1 cellular context compared by ENCODE assay signal in the genomic region with DNA sequence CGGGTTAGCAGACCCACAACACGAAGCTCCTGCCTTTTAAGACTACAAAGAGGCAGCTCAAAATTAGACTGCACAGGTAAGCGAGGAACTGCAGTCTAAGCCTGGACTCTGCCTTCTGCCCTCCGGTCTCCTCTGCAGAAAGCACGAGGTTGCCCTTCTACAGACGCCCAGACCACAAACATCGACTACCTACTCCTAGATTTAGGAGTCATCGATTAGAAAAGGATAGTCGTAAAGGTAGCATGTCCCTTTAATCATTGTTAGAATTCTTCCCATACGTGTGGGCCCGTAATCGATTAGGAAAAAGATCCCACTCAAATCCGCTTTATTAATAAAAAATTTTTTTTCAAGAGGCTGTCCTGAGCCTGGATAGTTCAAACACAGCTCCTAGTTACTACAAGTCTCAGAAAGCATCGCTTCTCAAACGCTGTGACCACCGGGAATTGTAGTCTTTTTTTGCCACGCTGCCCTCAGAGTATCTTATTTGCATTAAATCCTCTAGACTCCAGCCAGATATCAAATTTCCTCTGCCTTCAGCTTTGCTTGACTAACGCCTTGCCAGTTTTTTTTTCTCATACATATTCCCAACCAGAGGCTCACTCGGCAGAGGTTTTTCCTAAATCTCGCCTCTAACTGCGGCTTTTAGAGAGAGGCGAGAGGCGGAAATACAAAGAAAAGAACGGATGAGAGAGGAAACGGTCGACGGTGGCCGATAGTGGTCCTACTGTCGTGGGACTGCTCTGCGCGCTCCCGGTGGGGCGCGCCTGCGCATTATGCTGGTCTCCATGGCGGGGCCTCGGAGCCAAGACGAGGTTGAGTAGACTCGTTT.
TF ChIP-seq lines count a peak whose summit lies in the region.

A gene with protein sequence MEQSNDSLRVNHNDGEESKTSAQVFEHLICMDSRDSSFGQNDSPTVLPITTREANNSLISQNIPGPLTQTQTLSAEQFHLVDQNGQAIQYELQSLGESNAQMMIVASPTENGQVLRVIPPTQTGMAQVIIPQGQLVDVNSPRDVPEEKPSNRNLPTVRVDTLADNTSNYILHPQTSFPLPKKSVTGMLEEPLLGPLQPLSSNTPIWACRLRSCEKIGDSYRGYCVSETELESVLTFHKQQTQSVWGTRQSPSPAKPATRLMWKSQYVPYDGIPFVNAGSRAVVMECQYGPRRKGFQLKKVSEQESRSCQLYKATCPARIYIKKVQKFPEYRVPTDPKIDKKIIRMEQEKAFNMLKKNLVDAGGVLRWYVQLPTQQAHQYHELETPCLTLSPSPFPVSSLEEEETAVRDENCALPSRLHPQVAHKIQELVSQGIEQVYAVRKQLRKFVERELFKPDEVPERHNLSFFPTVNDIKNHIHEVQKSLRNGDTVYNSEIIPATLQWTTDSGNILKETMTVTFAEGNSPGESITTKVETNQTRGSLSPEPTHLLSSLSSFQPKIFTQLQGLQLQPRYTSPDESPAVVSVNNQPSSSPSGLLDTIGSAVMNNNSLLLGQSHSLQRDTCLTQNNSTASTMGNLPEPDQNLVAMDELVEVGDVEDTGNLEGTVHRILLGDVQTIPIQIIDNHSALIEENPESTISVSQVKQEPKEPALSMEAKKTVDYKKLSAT (plus strand): TSS at position 763 of the 829 bp plus-strand sequence. CDS start 29,628 bp downstream, outside the sequence.
A gene (minus strand): TSS at position 161 of the 829 bp plus-strand sequence. CDS start 197 bp downstream, outside the sequence.

TF ChIP-seq in K562, 482 proteins besides CTCF, POLR2A, EP300 and RAD21 (continued from another document):
- TF ChIP-seq MXI1 (IDR thresholded peaks at IDR 0.05; ENCODE audit: low read depth, low read length): 0 out of 2 replicates have a peak, but pooled peaks have one; percentile 70
- TF ChIP-seq, protein P1, sequence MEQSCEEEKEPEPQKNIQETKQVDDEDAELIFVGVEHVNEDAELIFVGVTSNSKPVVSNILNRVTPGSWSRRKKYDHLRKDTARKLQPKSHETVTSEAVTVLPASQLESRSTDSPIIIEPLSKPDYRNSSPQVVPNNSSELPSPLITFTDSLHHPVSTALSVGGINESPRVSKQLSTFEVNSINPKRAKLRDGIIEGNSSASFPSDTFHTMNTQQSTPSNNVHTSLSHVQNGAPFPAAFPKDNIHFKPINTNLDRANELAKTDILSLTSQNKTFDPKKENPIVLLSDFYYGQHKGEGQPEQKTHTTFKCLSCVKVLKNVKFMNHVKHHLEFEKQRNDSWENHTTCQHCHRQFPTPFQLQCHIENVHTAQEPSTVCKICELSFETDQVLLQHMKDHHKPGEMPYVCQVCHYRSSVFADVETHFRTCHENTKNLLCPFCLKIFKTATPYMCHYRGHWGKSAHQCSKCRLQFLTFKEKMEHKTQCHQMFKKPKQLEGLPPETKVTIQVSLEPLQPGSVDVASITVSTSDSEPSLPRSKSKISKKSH (CRISPR knock-in tag; IDR thresholded peaks at IDR 0.05): no peak
- no peak for TF ChIP-seq FOXK1 (CRISPR knock-in tag; IDR thresholded peaks at IDR 0.05; ENCODE audit: borderline replicate concordance)
- TF ChIP-seq, protein P2, sequence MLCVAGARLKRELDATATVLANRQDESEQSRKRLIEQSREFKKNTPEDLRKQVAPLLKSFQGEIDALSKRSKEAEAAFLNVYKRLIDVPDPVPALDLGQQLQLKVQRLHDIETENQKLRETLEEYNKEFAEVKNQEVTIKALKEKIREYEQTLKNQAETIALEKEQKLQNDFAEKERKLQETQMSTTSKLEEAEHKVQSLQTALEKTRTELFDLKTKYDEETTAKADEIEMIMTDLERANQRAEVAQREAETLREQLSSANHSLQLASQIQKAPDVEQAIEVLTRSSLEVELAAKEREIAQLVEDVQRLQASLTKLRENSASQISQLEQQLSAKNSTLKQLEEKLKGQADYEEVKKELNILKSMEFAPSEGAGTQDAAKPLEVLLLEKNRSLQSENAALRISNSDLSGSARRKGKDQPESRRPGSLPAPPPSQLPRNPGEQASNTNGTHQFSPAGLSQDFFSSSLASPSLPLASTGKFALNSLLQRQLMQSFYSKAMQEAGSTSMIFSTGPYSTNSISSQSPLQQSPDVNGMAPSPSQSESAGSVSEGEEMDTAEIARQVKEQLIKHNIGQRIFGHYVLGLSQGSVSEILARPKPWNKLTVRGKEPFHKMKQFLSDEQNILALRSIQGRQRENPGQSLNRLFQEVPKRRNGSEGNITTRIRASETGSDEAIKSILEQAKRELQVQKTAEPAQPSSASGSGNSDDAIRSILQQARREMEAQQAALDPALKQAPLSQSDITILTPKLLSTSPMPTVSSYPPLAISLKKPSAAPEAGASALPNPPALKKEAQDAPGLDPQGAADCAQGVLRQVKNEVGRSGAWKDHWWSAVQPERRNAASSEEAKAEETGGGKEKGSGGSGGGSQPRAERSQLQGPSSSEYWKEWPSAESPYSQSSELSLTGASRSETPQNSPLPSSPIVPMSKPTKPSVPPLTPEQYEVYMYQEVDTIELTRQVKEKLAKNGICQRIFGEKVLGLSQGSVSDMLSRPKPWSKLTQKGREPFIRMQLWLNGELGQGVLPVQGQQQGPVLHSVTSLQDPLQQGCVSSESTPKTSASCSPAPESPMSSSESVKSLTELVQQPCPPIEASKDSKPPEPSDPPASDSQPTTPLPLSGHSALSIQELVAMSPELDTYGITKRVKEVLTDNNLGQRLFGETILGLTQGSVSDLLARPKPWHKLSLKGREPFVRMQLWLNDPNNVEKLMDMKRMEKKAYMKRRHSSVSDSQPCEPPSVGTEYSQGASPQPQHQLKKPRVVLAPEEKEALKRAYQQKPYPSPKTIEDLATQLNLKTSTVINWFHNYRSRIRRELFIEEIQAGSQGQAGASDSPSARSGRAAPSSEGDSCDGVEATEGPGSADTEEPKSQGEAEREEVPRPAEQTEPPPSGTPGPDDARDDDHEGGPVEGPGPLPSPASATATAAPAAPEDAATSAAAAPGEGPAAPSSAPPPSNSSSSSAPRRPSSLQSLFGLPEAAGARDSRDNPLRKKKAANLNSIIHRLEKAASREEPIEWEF (CRISPR knock-in tag; IDR thresholded peaks at IDR 0.05): peak; percentile 54; the same call in 1 of the 2 replicates
- TF ChIP-seq CREB1 (IDR thresholded peaks at IDR 0.05): no peak
- TF ChIP-seq CREB1 (CRISPR knock-in tag; IDR thresholded peaks at IDR 0.05): no peak
- no peak for TF ChIP-seq ETV6 (IDR thresholded peaks at IDR 0.05; ENCODE audit: borderline replicate concordance in 1 of 2, low read depth in 2 of 2, low read length in 1 of 2)
- TF ChIP-seq ETV6 (CRISPR knock-in tag; IDR thresholded peaks at IDR 0.05; ENCODE audit: borderline replicate concordance): no peak
- no peak for TF ChIP-seq ATF1 (CRISPR knock-in tag; IDR thresholded peaks at IDR 0.05)
- TF ChIP-seq ATF1 (tag; IDR thresholded peaks at IDR 0.05): peak; percentile 64
- no peak for TF ChIP-seq HIVEP1 (CRISPR knock-in tag; IDR thresholded peaks at IDR 0.05)
- no peak for TF ChIP-seq ZNF785 (CRISPR knock-in tag; IDR thresholded peaks at IDR 0.05)
- TF ChIP-seq RBM25 (IDR thresholded peaks at IDR 0.05; ENCODE audit: low read depth, low read length, severe bottlenecking): no peak
- TF ChIP-seq ADNP (tag; IDR thresholded peaks at IDR 0.05): no peak
- TF ChIP-seq SETDB1 (IDR thresholded peaks at IDR 0.05; ENCODE audit: low read length): no peak
- no peak for TF ChIP-seq PTRF (tag; IDR thresholded peaks at IDR 0.05)
- no peak for TF ChIP-seq ZNF436 (CRISPR knock-in tag; IDR thresholded peaks at IDR 0.05)
- no peak for TF ChIP-seq CC2D1A (IDR thresholded peaks at IDR 0.05)
- TF ChIP-seq U2AF2 (optimal IDR thresholded peaks at IDR 0.05; ENCODE audit: low read depth, low read length): no peak
- peak; percentile 99 for TF ChIP-seq ZBTB17 (CRISPR knock-in tag; IDR thresholded peaks at IDR 0.05)
- TF ChIP-seq MYC (IDR thresholded peaks at IDR 0.05; ENCODE audit: low read depth, low read length): peak; percentile 97
- peak; percentile 85; the same call in 1 of the 2 replicates for TF ChIP-seq MYC (CRISPR knock-in tag; IDR thresholded peaks at IDR 0.05; ENCODE audit: borderline replicate concordance, low read depth)
- TF ChIP-seq, protein P3, sequence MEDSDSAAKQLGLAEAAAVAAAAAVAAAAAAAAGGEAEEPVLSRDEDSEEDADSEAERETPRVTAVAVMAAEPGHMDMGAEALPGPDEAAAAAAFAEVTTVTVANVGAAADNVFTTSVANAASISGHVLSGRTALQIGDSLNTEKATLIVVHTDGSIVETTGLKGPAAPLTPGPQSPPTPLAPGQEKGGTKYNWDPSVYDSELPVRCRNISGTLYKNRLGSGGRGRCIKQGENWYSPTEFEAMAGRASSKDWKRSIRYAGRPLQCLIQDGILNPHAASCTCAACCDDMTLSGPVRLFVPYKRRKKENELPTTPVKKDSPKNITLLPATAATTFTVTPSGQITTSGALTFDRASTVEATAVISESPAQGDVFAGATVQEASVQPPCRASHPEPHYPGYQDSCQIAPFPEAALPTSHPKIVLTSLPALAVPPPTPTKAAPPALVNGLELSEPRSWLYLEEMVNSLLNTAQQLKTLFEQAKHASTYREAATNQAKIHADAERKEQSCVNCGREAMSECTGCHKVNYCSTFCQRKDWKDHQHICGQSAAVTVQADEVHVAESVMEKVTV (CRISPR knock-in tag; IDR thresholded peaks at IDR 0.05): no peak
- TF ChIP-seq, protein P4, sequence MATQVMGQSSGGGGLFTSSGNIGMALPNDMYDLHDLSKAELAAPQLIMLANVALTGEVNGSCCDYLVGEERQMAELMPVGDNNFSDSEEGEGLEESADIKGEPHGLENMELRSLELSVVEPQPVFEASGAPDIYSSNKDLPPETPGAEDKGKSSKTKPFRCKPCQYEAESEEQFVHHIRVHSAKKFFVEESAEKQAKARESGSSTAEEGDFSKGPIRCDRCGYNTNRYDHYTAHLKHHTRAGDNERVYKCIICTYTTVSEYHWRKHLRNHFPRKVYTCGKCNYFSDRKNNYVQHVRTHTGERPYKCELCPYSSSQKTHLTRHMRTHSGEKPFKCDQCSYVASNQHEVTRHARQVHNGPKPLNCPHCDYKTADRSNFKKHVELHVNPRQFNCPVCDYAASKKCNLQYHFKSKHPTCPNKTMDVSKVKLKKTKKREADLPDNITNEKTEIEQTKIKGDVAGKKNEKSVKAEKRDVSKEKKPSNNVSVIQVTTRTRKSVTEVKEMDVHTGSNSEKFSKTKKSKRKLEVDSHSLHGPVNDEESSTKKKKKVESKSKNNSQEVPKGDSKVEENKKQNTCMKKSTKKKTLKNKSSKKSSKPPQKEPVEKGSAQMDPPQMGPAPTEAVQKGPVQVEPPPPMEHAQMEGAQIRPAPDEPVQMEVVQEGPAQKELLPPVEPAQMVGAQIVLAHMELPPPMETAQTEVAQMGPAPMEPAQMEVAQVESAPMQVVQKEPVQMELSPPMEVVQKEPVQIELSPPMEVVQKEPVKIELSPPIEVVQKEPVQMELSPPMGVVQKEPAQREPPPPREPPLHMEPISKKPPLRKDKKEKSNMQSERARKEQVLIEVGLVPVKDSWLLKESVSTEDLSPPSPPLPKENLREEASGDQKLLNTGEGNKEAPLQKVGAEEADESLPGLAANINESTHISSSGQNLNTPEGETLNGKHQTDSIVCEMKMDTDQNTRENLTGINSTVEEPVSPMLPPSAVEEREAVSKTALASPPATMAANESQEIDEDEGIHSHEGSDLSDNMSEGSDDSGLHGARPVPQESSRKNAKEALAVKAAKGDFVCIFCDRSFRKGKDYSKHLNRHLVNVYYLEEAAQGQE (CRISPR knock-in tag; IDR thresholded peaks at IDR 0.05; ENCODE audit: low read depth): no peak
- 0 out of 2 replicates have a peak, but pooled peaks have one; percentile 28 for TF ChIP-seq GABPB1 (CRISPR knock-in tag; IDR thresholded peaks at IDR 0.05)
- no peak for TF ChIP-seq GATA2 (CRISPR knock-in tag; IDR thresholded peaks at IDR 0.05)
- TF ChIP-seq, protein P5, sequence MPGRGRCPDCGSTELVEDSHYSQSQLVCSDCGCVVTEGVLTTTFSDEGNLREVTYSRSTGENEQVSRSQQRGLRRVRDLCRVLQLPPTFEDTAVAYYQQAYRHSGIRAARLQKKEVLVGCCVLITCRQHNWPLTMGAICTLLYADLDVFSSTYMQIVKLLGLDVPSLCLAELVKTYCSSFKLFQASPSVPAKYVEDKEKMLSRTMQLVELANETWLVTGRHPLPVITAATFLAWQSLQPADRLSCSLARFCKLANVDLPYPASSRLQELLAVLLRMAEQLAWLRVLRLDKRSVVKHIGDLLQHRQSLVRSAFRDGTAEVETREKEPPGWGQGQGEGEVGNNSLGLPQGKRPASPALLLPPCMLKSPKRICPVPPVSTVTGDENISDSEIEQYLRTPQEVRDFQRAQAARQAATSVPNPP (IDR thresholded peaks at IDR 0.05; ENCODE audit: borderline replicate concordance, insufficient read depth, insufficient read length): no peak
- no peak for TF ChIP-seq SNRNP70 (optimal IDR thresholded peaks at IDR 0.05; ENCODE audit: low read depth, low read length)
- TF ChIP-seq CHD2 (IDR thresholded peaks at IDR 0.05; ENCODE audit: low read depth, low read length): peak; percentile 54; the same call in 1 of the 2 replicates
- no peak for TF ChIP-seq SMARCA5 (IDR thresholded peaks at IDR 0.05)
- TF ChIP-seq, protein P6, sequence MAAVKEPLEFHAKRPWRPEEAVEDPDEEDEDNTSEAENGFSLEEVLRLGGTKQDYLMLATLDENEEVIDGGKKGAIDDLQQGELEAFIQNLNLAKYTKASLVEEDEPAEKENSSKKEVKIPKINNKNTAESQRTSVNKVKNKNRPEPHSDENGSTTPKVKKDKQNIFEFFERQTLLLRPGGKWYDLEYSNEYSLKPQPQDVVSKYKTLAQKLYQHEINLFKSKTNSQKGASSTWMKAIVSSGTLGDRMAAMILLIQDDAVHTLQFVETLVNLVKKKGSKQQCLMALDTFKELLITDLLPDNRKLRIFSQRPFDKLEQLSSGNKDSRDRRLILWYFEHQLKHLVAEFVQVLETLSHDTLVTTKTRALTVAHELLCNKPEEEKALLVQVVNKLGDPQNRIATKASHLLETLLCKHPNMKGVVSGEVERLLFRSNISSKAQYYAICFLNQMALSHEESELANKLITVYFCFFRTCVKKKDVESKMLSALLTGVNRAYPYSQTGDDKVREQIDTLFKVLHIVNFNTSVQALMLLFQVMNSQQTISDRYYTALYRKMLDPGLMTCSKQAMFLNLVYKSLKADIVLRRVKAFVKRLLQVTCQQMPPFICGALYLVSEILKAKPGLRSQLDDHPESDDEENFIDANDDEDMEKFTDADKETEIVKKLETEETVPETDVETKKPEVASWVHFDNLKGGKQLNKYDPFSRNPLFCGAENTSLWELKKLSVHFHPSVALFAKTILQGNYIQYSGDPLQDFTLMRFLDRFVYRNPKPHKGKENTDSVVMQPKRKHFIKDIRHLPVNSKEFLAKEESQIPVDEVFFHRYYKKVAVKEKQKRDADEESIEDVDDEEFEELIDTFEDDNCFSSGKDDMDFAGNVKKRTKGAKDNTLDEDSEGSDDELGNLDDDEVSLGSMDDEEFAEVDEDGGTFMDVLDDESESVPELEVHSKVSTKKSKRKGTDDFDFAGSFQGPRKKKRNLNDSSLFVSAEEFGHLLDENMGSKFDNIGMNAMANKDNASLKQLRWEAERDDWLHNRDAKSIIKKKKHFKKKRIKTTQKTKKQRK (IDR thresholded peaks at IDR 0.05; ENCODE audit: borderline replicate concordance, low read depth, low read length): no peak
TF ChIP-seq in K562: peak in this region for 80.
